In the genomic region with DNA sequence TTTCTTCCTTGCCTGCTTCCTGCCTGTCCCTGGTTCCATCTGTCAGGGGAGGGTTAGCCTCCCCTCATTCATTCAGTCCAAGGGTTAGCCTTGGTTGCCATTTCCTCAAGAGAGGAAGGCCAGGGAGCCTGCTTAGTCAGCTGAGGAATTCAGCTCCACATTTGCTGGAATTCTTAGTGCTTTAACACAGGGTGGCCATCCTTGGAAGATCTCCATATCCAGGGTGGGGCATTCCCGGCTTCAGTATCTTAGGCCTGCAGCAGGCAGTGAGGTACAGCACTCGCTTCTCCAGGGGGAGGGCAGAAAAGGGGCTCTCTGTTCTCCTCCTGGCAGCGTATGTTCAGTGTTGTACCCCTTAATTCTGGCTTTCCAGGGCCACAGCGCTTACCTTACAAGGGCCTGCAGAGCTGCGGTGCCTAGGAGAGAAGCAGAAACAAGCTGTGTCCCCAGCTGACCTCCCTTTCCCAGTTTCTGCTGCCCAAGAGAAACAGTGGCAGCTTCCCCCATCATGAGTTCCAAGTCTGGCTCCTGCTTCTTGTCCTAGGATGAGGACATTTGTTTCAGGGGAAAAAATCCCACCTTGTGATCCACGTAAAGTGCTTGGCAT, we compare ENCODE assay signal across 1 cellular context.
TF ChIP-seq lines count a peak whose summit lies in the region.

No MANE protein-coding gene starts in this region.

TF ChIP-seq in IMR-90, 13 proteins besides CTCF, POLR2A, EP300 and RAD21:
- TF ChIP-seq FOS (IDR thresholded peaks at IDR 0.05; ENCODE audit: low read depth, low read length) (no peak), RFX5 (IDR thresholded peaks at IDR 0.05; ENCODE audit: low read depth, low read length) (no peak), CEBPB (IDR thresholded peaks at IDR 0.05; ENCODE audit: low read depth, low read length) (no peak), SMC3 (IDR thresholded peaks at IDR 0.05; ENCODE audit: low read depth, low read length) (no peak), RCOR1 (IDR thresholded peaks at IDR 0.05; ENCODE audit: insufficient replicate concordance, low read length) (no peak), CHD1 (IDR thresholded peaks at IDR 0.05; ENCODE audit: low read depth, low read length) (no peak), BHLHE40 (IDR thresholded peaks at IDR 0.05; ENCODE audit: low read depth, low read length) (no peak), NFE2L2 (IDR thresholded peaks at IDR 0.05; ENCODE audit: low read depth, low read length) (no peak), MAFK (IDR thresholded peaks at IDR 0.05; ENCODE audit: low read depth, low read length) (no peak)
- TF ChIP-seq, protein P1, sequence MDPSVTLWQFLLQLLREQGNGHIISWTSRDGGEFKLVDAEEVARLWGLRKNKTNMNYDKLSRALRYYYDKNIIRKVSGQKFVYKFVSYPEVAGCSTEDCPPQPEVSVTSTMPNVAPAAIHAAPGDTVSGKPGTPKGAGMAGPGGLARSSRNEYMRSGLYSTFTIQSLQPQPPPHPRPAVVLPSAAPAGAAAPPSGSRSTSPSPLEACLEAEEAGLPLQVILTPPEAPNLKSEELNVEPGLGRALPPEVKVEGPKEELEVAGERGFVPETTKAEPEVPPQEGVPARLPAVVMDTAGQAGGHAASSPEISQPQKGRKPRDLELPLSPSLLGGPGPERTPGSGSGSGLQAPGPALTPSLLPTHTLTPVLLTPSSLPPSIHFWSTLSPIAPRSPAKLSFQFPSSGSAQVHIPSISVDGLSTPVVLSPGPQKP (IDR thresholded peaks at IDR 0.05; ENCODE audit: borderline replicate concordance, low read depth, low read length): no peak
- TF ChIP-seq, protein P2, sequence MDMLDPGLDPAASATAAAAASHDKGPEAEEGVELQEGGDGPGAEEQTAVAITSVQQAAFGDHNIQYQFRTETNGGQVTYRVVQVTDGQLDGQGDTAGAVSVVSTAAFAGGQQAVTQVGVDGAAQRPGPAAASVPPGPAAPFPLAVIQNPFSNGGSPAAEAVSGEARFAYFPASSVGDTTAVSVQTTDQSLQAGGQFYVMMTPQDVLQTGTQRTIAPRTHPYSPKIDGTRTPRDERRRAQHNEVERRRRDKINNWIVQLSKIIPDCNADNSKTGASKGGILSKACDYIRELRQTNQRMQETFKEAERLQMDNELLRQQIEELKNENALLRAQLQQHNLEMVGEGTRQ (IDR thresholded peaks at IDR 0.05; ENCODE audit: low read depth, low read length): no peak
TF ChIP-seq in IMR-90: peak in this region for 0.
